17 cellular contexts compared by ENCODE assay signal in genomic region chr4:168633474-168633873, GRCh38.
A peak's percentile ranks its signal among the peaks of the same experiment; 100 is the strongest.
DNase-seq lines count a peak whose midpoint lies in the region; ATAC-seq and TF ChIP-seq lines count a peak whose summit lies in the region.
"Had no signal": no experiment of that assay in that cellular context is flagged by ENCODE, and none has a peak within 500 bp of the region (broad histone marks: within the 10 kb centered on the region; RNA-seq: fewer than 3 reads in every experiment).

No MANE protein-coding gene starts in this region.

- no peak overlapping the region for H3K14ac ChIP-seq in IMR-90 (replicated peaks; ENCODE audit: low read depth, low read length)

- H3K27me3 ChIP-seq in IMR-90 (ENCODE audit: control insufficient read depth, insufficient read depth, low read length) (no peaks in the 10 kb centered on the region), smooth muscle cell (ENCODE audit: low read depth) (no peaks in the 10 kb centered on the region), colonic mucosa (no peaks in the 10 kb centered on the region)
- H3K27me3 ChIP-seq: Peyer's patch had no signal

- in situ Hi-C loops in IMR-90 (cut with MboI; ENCODE audit: low sequenced_read_pairs), result no loop called here

- H3K9me3 ChIP-seq in IMR-90 (ENCODE audit: control insufficient read depth, insufficient read depth, low read length), result no peaks in the 10 kb centered on the region
- H3K9me3 ChIP-seq in smooth muscle cell (replicated peaks; ENCODE audit: low read depth), result no peaks in the 10 kb centered on the region
- H3K9me3 ChIP-seq in colonic mucosa, result no peaks in the 10 kb centered on the region
- H3K9me3 ChIP-seq: Peyer's patch, prostate gland had no signal

- ATAC-seq in IMR-90 (ENCODE audit: low read depth), result no peak
- no peak for ATAC-seq in stimulated activated naive B cell treated with anti-CD40 and anti-IgM and Interleukin-4, amounts not matched to agents 10 μg/mL and 1 μg/mL and 100 μg/mL, for 72 hours (replicated peaks)
- ATAC-seq in HG02973 (IDR thresholded peaks at IDR 0.05; ENCODE audit: unreplicated experiment), result no peak

- peaks cover 29% of the 10 kb centered on the region for H3F3A ChIP-seq in smooth muscle cell (ENCODE audit: low read depth)

- peaks cover 0 to 30% of the 10 kb centered on the region in 2 experiments; a peak in 2 of 4 replicates for H3K79me1 ChIP-seq in IMR-90 (ENCODE audit: low read depth in 1 of 2, low read length in 2 of 2)

- H3K4me3 Mint-ChIP-seq in brain, result peak overlapping the region; percentile 89 to 98 (median 94)
- no peak overlapping the region for H3K4me3 Mint-ChIP-seq in stimulated activated naive B cell treated with anti-CD40 and anti-IgM and Interleukin-4, amounts not matched to agents 10 μg/mL and 1 μg/mL and 100 μg/mL, for 72 hours
- H3K4me3 Mint-ChIP-seq: CD4-positive, alpha-beta memory T cell; T-helper 2 cell treated with Interferon-gamma antibody and Interleukin-4, amounts not matched to agents 5 μg/mL and 100 μg/mL, for 36 hours had no signal

- BruUV-seq in IMR-90 (replicated peaks; lab: Mats Ljungman, UMichigan), result no TSS peak

- no peaks in the 10 kb centered on the region for H3K27me3 Mint-ChIP-seq in brain
- peaks cover 57 to 65% of the 10 kb centered on the region in 2 donors for H3K27me3 Mint-ChIP-seq in stimulated activated naive B cell treated with anti-CD40 and anti-IgM and Interleukin-4, amounts not matched to agents 10 μg/mL and 1 μg/mL and 100 μg/mL, for 72 hours

- no peak overlapping the region; the same call in 1 of the 2 replicates for H3K56ac ChIP-seq in IMR-90 (ENCODE audit: extremely low read depth, insufficient read depth, low read length)

- H3K36me3 Mint-ChIP-seq in brain, result no peaks in the 10 kb centered on the region
- no peaks in the 10 kb centered on the region for H3K36me3 Mint-ChIP-seq in stimulated activated naive B cell treated with anti-CD40 and anti-IgM and Interleukin-4, amounts not matched to agents 10 μg/mL and 1 μg/mL and 100 μg/mL, for 72 hours
- H3K36me3 Mint-ChIP-seq: CD4-positive, alpha-beta memory T cell had no signal

- no peak overlapping the region for H3K4me3 ChIP-seq in IMR-90 (ENCODE audit: insufficient read depth, low read depth, low read length)
- peak overlapping the region; percentile 76 for H3K4me3 ChIP-seq in smooth muscle cell
- no peak overlapping the region for H3K4me3 ChIP-seq in colonic mucosa
- H3K4me3 ChIP-seq: lung, Peyer's patch, prostate gland had no signal

- H3K4ac ChIP-seq in IMR-90 (ENCODE audit: low read depth, low read length), result no peak overlapping the region

- H4K91ac ChIP-seq in IMR-90 (ENCODE audit: insufficient read depth, low read depth, low read length), result no peak overlapping the region

- no peak for TF ChIP-seq RAD21 in IMR-90 (IDR thresholded peaks at IDR 0.05; ENCODE audit: low read length)

- no peak overlapping the region for H2BK120ac ChIP-seq in IMR-90 (ENCODE audit: low read depth, low read length)

- no CpG with 5 or more reads among the region's 1 CpG for WGBS in IMR-90 (ENCODE audit: extremely low coverage in 2 of 2, insufficient read length in 1 of 2), 2 experiments
- WGBS in smooth muscle cell (ENCODE audit: low lambda C conversion rate), result 7% methylated on average over 1 of the region's 1 CpG

- H3K27ac ChIP-seq in IMR-90 (ENCODE audit: insufficient read depth, low read length) (no peak overlapping the region), smooth muscle cell (ENCODE audit: low read depth) (peak overlapping the region; percentile 99), colonic mucosa (no peak overlapping the region)
- H3K27ac ChIP-seq: Peyer's patch had no signal

- dilution Hi-C loops in IMR-90 (cut with HindIII; ENCODE audit: low sequenced_read_pairs, unreplicated experiment), result no loop called here

- no peaks in the 10 kb centered on the region for H3K9me3 Mint-ChIP-seq in brain
- H3K9me3 Mint-ChIP-seq in stimulated activated naive B cell treated with anti-CD40 and anti-IgM and Interleukin-4, amounts not matched to agents 10 μg/mL and 1 μg/mL and 100 μg/mL, for 72 hours, result no peaks in the 10 kb centered on the region
- H3K9me3 Mint-ChIP-seq: CD4-positive, alpha-beta memory T cell; T-helper 2 cell treated with Interferon-gamma antibody and Interleukin-4, amounts not matched to agents 5 μg/mL and 100 μg/mL, for 36 hours had no signal

- H2BK15ac ChIP-seq in IMR-90 (ENCODE audit: low read depth, low read length), result no peak overlapping the region

- H3K18ac ChIP-seq in IMR-90 (ENCODE audit: low read depth, low read length), result peak overlapping the region; percentile 75; the same call in 1 of the 2 replicates

- H4K20me1 ChIP-seq in IMR-90 (ENCODE audit: insufficient read depth, low read length) (no peaks in the 10 kb centered on the region), smooth muscle cell (ENCODE audit: low read depth) (no peaks in the 10 kb centered on the region)

- TF ChIP-seq CTCF in IMR-90 (conservative IDR thresholded peaks at IDR 0.05; ENCODE audit: low read depth, low read length), result no peak
- TF ChIP-seq CTCF in brain (conservative IDR thresholded peaks at IDR 0.05), result no peak
- no peak for TF ChIP-seq CTCF in smooth muscle cell (IDR thresholded peaks at IDR 0.05; ENCODE audit: borderline replicate concordance, insufficient read depth, poor library complexity, severe bottlenecking)
- TF ChIP-seq CTCF in colonic mucosa (IDR thresholded peaks at IDR 0.05), result no peak

- peaks cover 53% of the 10 kb centered on the region for H3K79me2 ChIP-seq in smooth muscle cell (ENCODE audit: low read depth)

- H3K4me1 Mint-ChIP-seq in brain, result peaks cover 88% of the 10 kb centered on the region
- H3K4me1 Mint-ChIP-seq in stimulated activated naive B cell treated with anti-CD40 and anti-IgM and Interleukin-4, amounts not matched to agents 10 μg/mL and 1 μg/mL and 100 μg/mL, for 72 hours, result peaks cover 14 to 22% of the 10 kb centered on the region in 2 donors

- no peak overlapping the region for H3K9ac ChIP-seq in IMR-90 (ENCODE audit: low read depth, low read length)
- H3K9ac ChIP-seq in smooth muscle cell (ENCODE audit: low read depth), result peak overlapping the region; percentile 90
- H3K9ac ChIP-seq in colonic mucosa (ENCODE audit: low read depth in 2 of 2, low read length in 2 of 2), result no peak overlapping the region

- peaks cover 26% of the 10 kb centered on the region for H3K4me1 ChIP-seq in IMR-90 (ENCODE audit: control insufficient read depth, insufficient read depth, low read length)
- H3K4me1 ChIP-seq in smooth muscle cell (ENCODE audit: low read depth), result peaks cover 54% of the 10 kb centered on the region
- H3K4me1 ChIP-seq in colonic mucosa, result no peaks in the 10 kb centered on the region
- H3K4me1 ChIP-seq: prostate gland had no signal

- H2AFZ ChIP-seq in IMR-90 (replicated peaks; ENCODE audit: low read length, poor library complexity), result no peak overlapping the region
- H2AFZ ChIP-seq in smooth muscle cell (ENCODE audit: low read depth), result no peak overlapping the region

- H3K36me3 ChIP-seq in IMR-90 (ENCODE audit: control insufficient read depth, insufficient read depth, low read length) (no peaks in the 10 kb centered on the region), smooth muscle cell (ENCODE audit: low read depth) (no peaks in the 10 kb centered on the region), colonic mucosa (no peaks in the 10 kb centered on the region)
- H3K36me3 ChIP-seq: Peyer's patch, prostate gland had no signal

- POLR2A ChIA-PET in IMR-90 (lab: Charles Lee; ENCODE audit: unreplicated experiment), result interaction anchor here (0.7 kb wide), 1 partner anchor 183 kb away, joined by 3 read pairs; no protein-coding TSS in a partner anchor

- H3K4me2 ChIP-seq in IMR-90 (ENCODE audit: low read depth, low read length) (no peak overlapping the region; the same call in 1 of the 2 replicates), smooth muscle cell (peak overlapping the region; percentile 94)

- no peak overlapping the region for H3K23ac ChIP-seq in IMR-90 (ENCODE audit: low read depth, low read length)

- H2AK5ac ChIP-seq in IMR-90 (ENCODE audit: low read depth, low read length), result no peak overlapping the region

- no peak overlapping the region for H2BK5ac ChIP-seq in IMR-90 (ENCODE audit: low read depth, low read length, poor library complexity, severe bottlenecking)

- DNase-seq in IMR-90 (no peak), myocyte (ENCODE audit: low read depth) (peak; percentile 68), smooth muscle cell (lab: John Stamatoyannopoulos, UW; ENCODE audit: unreplicated experiment) (no peak), colonic mucosa (no peak)
- DNase-seq in stimulated activated naive B cell treated with anti-CD40 and anti-IgM and Interleukin-4, amounts not matched to agents 10 μg/mL and 1 μg/mL and 100 μg/mL, for 72 hours, result no peak
- DNase-seq: activated CD4-positive, alpha-beta T cell treated with anti-CD3 and anti-CD28 coated beads for 48 hours; anterior cingulate cortex; CD4-positive, alpha-beta memory T cell; NCI-H146; NCI-H510A; Peyer's patch; stimulated activated naive CD4-positive, alpha-beta T cell had no signal

- intact Hi-C loops in IMR-90 (cut with micrococcal nuclease), result loop anchor here (2.0 to 5.0 kb wide), 6 partner anchors 39 to 451 kb away; partner anchors contain the start of gene DDX60L
- intact Hi-C loops in colonic mucosa (cut with DNase I), result no loop called here

- TF ChIP-seq POLR2A in IMR-90 (IDR thresholded peaks at IDR 0.05; ENCODE audit: low read depth, low read length), result no peak

- CTCF ChIA-PET in IMR-90 (lab: Yijun Ruan, JAX), result interaction anchor here (0.6 to 2.0 kb wide), 10 partner anchors 10 to 377 kb away, joined by 3 to 9 read pairs (median 4); partner anchors contain the start of gene CBR4

- no peak overlapping the region for H2BK20ac ChIP-seq in IMR-90 (ENCODE audit: low read depth, low read length)

- no peak overlapping the region; a peak in 1 of 4 replicates for H4K8ac ChIP-seq in IMR-90 (ENCODE audit: low read depth in 2 of 2, low read length in 2 of 2)

- H2AK9ac ChIP-seq in IMR-90 (replicated peaks; ENCODE audit: low read depth, low read length, poor library complexity), result no peak overlapping the region

- H4K5ac ChIP-seq in IMR-90 (ENCODE audit: low read depth, low read length), result no peak overlapping the region

- peak overlapping the region; percentile 79 to 98 (median 95) for H3K27ac Mint-ChIP-seq in brain
- H3K27ac Mint-ChIP-seq in stimulated activated naive B cell treated with anti-CD40 and anti-IgM and Interleukin-4, amounts not matched to agents 10 μg/mL and 1 μg/mL and 100 μg/mL, for 72 hours, result no peak overlapping the region
- H3K27ac Mint-ChIP-seq: CD4-positive, alpha-beta memory T cell; T-helper 2 cell treated with Interferon-gamma antibody and Interleukin-4, amounts not matched to agents 5 μg/mL and 100 μg/mL, for 36 hours had no signal

- H3K9me1 ChIP-seq in IMR-90 (ENCODE audit: insufficient read depth, low read length), result peaks cover 19% of the 10 kb centered on the region

Comparison
In these comparisons a context has a peak if more than half of its experiments do, and no peak if none do; other contexts are left out.
1. H3K4me3 Mint-ChIP-seq: peak in brain (5 of 5); none in stimulated activated naive B cell treated with anti-CD40 and anti-IgM and Interleukin-4, amounts not matched to agents 10 μg/mL and 1 μg/mL and 100 μg/mL, for 72 hours (0 of 2).